Comparison of ENCODE assay signal across 11 cellular contexts in the genomic region with DNA sequence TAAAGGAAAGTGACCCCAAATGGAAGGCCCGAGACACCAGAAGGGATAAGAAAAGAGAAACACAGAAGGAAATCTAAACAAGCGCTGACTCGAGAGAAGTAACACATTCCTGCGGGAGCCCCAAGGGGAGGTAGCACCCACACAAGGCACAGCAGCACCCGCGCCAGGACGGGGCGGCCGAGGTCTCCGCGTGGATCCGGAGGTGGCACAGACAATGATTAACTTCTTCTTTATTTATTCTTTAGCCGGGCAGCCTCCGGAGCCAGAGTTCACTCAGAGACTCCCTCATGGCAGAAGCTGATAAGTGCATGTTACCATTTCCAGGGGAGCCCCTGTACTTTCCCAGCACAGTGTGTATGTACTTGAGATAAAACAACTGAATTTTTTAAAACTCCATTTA. TPM values are rescaled to one million over a fixed set of nuclear protein-coding genes. Genes with fewer than 3 reads are reported as not detected.
DNase-seq lines count a peak whose midpoint lies in the region; ATAC-seq and TF ChIP-seq lines count a peak whose summit lies in the region.
"Had no signal": no experiment of that assay in that cellular context is flagged by ENCODE, and none has a peak within 500 bp of the region (broad histone marks: within the 10 kb centered on the region; RNA-seq: fewer than 3 reads in every experiment).

No MANE protein-coding gene starts in this region.

- TF ChIP-seq CTCF in mucosa of descending colon (IDR thresholded peaks at IDR 0.05) = no peak
- TF ChIP-seq CTCF in type B pancreatic cell (conservative IDR thresholded peaks at IDR 0.05) = no peak
- no peak for TF ChIP-seq CTCF in brain microvascular endothelial cell (IDR thresholded peaks at IDR 0.05; ENCODE audit: low read depth, low read length, missing control alignments)

- ATAC-seq in mucosa of descending colon = peak; percentile 67
- ATAC-seq: T-helper 17 cell had no signal

- peaks cover 5% of the 10 kb centered on the region for H3K36me3 Mint-ChIP-seq in type B pancreatic cell
- H3K36me3 Mint-ChIP-seq: naive B cell had no signal

- no peak overlapping the region for H3K27ac ChIP-seq in brain microvascular endothelial cell
- no peak overlapping the region for H3K27ac ChIP-seq in effector memory CD4-positive, alpha-beta T cell (ENCODE audit: insufficient read depth, low read length, poor library complexity, severe bottlenecking)

- no peaks in the 10 kb centered on the region for H3K9me3 Mint-ChIP-seq in type B pancreatic cell
- H3K9me3 Mint-ChIP-seq: naive B cell had no signal

- peak; percentile 11 to 12 for DNase-seq in activated T-cell treated with anti-CD3 and anti-CD28 coated beads, Interleukin-2, amount 50 U/mL, for 48 hours
- DNase-seq in activated T-cell treated with anti-CD3 and anti-CD28 coated beads for 4 hours = no peak
- DNase-seq in ecto neural progenitor cell (ENCODE audit: low spot score) = peak; percentile 27
- peak; percentile 60 to 72 (median 70) for DNase-seq in mucosa of descending colon
- DNase-seq in type B pancreatic cell (ENCODE audit: extremely low spot score, unreplicated experiment) = peak; percentile 57
- no peak for DNase-seq in cerebellar nuclear complex (lab: John Stamatoyannopoulos, UW)
- no peak for DNase-seq in brain microvascular endothelial cell
- no peak for DNase-seq in effector memory CD4-positive, alpha-beta T cell
- DNase-seq: GF-D8, naive B cell, T-helper 17 cell had no signal

- intact Hi-C loops in mucosa of descending colon (cut with DNase I, micrococcal nuclease) = no loop called here

- H3K9me3 ChIP-seq in mucosa of descending colon = no peaks in the 10 kb centered on the region
- no peaks in the 10 kb centered on the region for H3K9me3 ChIP-seq in effector memory CD4-positive, alpha-beta T cell (ENCODE audit: control insufficient read depth, low read length)

- in situ Hi-C loops in brain microvascular endothelial cell (cut with HindIII; ENCODE audit: low pct_ligation_motif_present, low sequenced_read_pairs) = no loop called here

- no peaks in the 10 kb centered on the region for H3K27me3 ChIP-seq in brain microvascular endothelial cell (replicated peaks)
- no peaks in the 10 kb centered on the region for H3K27me3 ChIP-seq in effector memory CD4-positive, alpha-beta T cell (replicated peaks; ENCODE audit: control insufficient read depth, insufficient read depth, low read length, poor library complexity, severe bottlenecking)

- H3K4me1 Mint-ChIP-seq in type B pancreatic cell (ENCODE audit: unreplicated experiment) = peaks cover 39% of the 10 kb centered on the region

- no peaks in the 10 kb centered on the region for H3K27me3 Mint-ChIP-seq in type B pancreatic cell
- H3K27me3 Mint-ChIP-seq: naive B cell, T-helper 17 cell had no signal

- H3K4me1 ChIP-seq in mucosa of descending colon (ENCODE audit: low read depth) = peaks cover 57% of the 10 kb centered on the region
- H3K4me1 ChIP-seq in effector memory CD4-positive, alpha-beta T cell (ENCODE audit: control insufficient read depth, insufficient read depth, low read length, poor library complexity, severe bottlenecking) = peaks cover 20% of the 10 kb centered on the region

- H3K27ac Mint-ChIP-seq in type B pancreatic cell = peak overlapping the region; percentile 87
- H3K27ac Mint-ChIP-seq: T-helper 17 cell had no signal

- H3K36me3 ChIP-seq in mucosa of descending colon (ENCODE audit: low read depth) (no peaks in the 10 kb centered on the region), brain microvascular endothelial cell (replicated peaks) (no peaks in the 10 kb centered on the region)
- H3K36me3 ChIP-seq in effector memory CD4-positive, alpha-beta T cell (ENCODE audit: control insufficient read depth, insufficient read depth, low read length) = no peaks in the 10 kb centered on the region

- H3K4me3 ChIP-seq in mucosa of descending colon (no peak overlapping the region), brain microvascular endothelial cell (ENCODE audit: low read depth, low read length) (no peak overlapping the region)
- H3K4me3 ChIP-seq in effector memory CD4-positive, alpha-beta T cell (ENCODE audit: insufficient read depth, low read depth, low read length, poor library complexity, severe bottlenecking) = no peak overlapping the region

- peak overlapping the region; percentile 79 for H3K4me3 Mint-ChIP-seq in type B pancreatic cell
- H3K4me3 Mint-ChIP-seq: T-helper 17 cell had no signal

RNA-seq across cellular contexts. Expression of gene TOLLIP, which starts 5.1 kb away (rescaled TPM):
- total RNA-seq in mucosa of descending colon (10 to 100 TPM; 62.4 to 65.4 (median 62.5) TPM), type B pancreatic cell (ENCODE audit: low replicate concordance) (49.2 and 65.1 TPM in 2 replicates)

Comparison
In these comparisons a context has a peak if more than half of its experiments do, and no peak if none do; other contexts are left out.
1. DNase-seq: peak in activated T-cell treated with anti-CD3 and anti-CD28 coated beads, Interleukin-2, amount 50 U/mL, for 48 hours (2 of 2), ecto neural progenitor cell (single experiment), mucosa of descending colon (3 of 3) and type B pancreatic cell (single experiment); none in activated T-cell treated with anti-CD3 and anti-CD28 coated beads for 4 hours (single experiment), cerebellar nuclear complex (0 of 2), brain microvascular endothelial cell (single experiment) and effector memory CD4-positive, alpha-beta T cell (0 of 3).